In genomic region chr11:62171261-62171723, GRCh38 we compare ENCODE assay signal across 8 cellular contexts. TPM values are rescaled to one million over a fixed set of nuclear protein-coding genes. Genes with fewer than 3 reads are reported as not detected.
DNase-seq lines count a peak whose midpoint lies in the region; ATAC-seq, FAIRE-seq and TF ChIP-seq lines count a peak whose summit lies in the region.

No MANE protein-coding gene starts in this region.

- peak; percentile 10 for FAIRE-seq in frontal cortex (lab: Jason Lieb, UNC)

- H3K27ac ChIP-seq in SJSA1 (no peak overlapping the region), parathyroid adenoma (no peak overlapping the region)

- TF ChIP-seq CTCF in parathyroid adenoma (IDR thresholded peaks at IDR 0.05) (peak; percentile 50), type B pancreatic cell (conservative IDR thresholded peaks at IDR 0.05) (peak; percentile 84)

- peaks cover 12% of the 10 kb centered on the region for H3K4me1 Mint-ChIP-seq in type B pancreatic cell (ENCODE audit: unreplicated experiment)

- H3K36me3 ChIP-seq in SJSA1, result no peaks in the 10 kb centered on the region
- H3K36me3 ChIP-seq in parathyroid adenoma (ENCODE audit: control insufficient read depth, insufficient read depth, low read length), result no peaks in the 10 kb centered on the region

- H3K27ac Mint-ChIP-seq in type B pancreatic cell, result no peak overlapping the region

- no peaks in the 10 kb centered on the region for H3K36me3 Mint-ChIP-seq in type B pancreatic cell

- DNase-seq in Daoy (ENCODE audit: low read depth) (peak; percentile 82), NAMALWA (ENCODE audit: low spot score) (peak; percentile 93), SJSA1 (ENCODE audit: low read depth in 1 of 2, low spot score in 2 of 2) (peak; percentile 60 to 72), frontal cortex (ENCODE audit: low spot score in 2 of 2) (peak in 1 of 2 donors; percentile 52), type B pancreatic cell (ENCODE audit: extremely low spot score, unreplicated experiment) (no peak)
- peak; percentile 22 to 55 (median 44) for DNase-seq in activated naive CD4-positive, alpha-beta T cell (lab: John Stamatoyannopoulos, UW)

- no peaks in the 10 kb centered on the region for H3K9me3 Mint-ChIP-seq in type B pancreatic cell

- H3K4me2 ChIP-seq in parathyroid adenoma (ENCODE audit: low read length), result no peak overlapping the region

- ATAC-seq in HG03159 (IDR thresholded peaks at IDR 0.05; ENCODE audit: unreplicated experiment), result no peak

- H3K9me3 ChIP-seq in SJSA1 (replicated peaks) (no peaks in the 10 kb centered on the region), parathyroid adenoma (ENCODE audit: control insufficient read depth, low read length) (no peaks in the 10 kb centered on the region)

- H3K4me1 ChIP-seq in SJSA1 (replicated peaks) (no peaks in the 10 kb centered on the region), parathyroid adenoma (no peaks in the 10 kb centered on the region)

- no peaks in the 10 kb centered on the region for H3K79me2 ChIP-seq in parathyroid adenoma

- no peak overlapping the region for H3K9ac ChIP-seq in parathyroid adenoma

- H3K4me3 Mint-ChIP-seq in type B pancreatic cell, result peak overlapping the region; percentile 10

- H3K27me3 ChIP-seq in SJSA1 (replicated peaks) (peaks cover 78% of the 10 kb centered on the region), parathyroid adenoma (ENCODE audit: control insufficient read depth, insufficient read depth, low read length) (no peaks in the 10 kb centered on the region)

- H3K4me3 ChIP-seq in SJSA1 (no peak overlapping the region), parathyroid adenoma (ENCODE audit: low read depth, low read length) (no peak overlapping the region)

- peaks cover 45% of the 10 kb centered on the region for H3K27me3 Mint-ChIP-seq in type B pancreatic cell

- H2AFZ ChIP-seq in parathyroid adenoma, result peak overlapping the region; percentile 16

RNA-seq across cellular contexts. Expression of gene SCGB1D1, which starts 18.7 kb away (rescaled TPM):
- not detected in 2 replicates for total RNA-seq in Daoy (2014; rRNA removed; shearing (Covaris generic))
- not detected in 2 replicates for total RNA-seq in SJSA1 (2014; rRNA removed; shearing (Covaris generic))
- not detected for total RNA-seq in frontal cortex
- total RNA-seq in type B pancreatic cell (ENCODE audit: low replicate concordance), result not detected in 2 replicates

RNA-seq across cellular contexts. Expression of gene SCGB2A1, which starts 37.2 kb away (rescaled TPM):
- not detected in 2 replicates for total RNA-seq in Daoy (2014; rRNA removed; shearing (Covaris generic))
- not detected in 2 replicates for total RNA-seq in SJSA1 (2014; rRNA removed; shearing (Covaris generic))
- total RNA-seq in frontal cortex (not detected), type B pancreatic cell (ENCODE audit: low replicate concordance) (not detected in 2 replicates)

RNA-seq across cellular contexts. Expression of gene INCENP, which starts 47.5 kb away (rescaled TPM):
- 57.0 and 76.3 TPM in 2 replicates for total RNA-seq in Daoy (2014; rRNA removed; shearing (Covaris generic))
- 52.9 and 102 TPM in 2 replicates for total RNA-seq in SJSA1 (2014; rRNA removed; shearing (Covaris generic))
- 22.0 TPM for total RNA-seq in frontal cortex
- total RNA-seq in type B pancreatic cell (ENCODE audit: low replicate concordance), result 38.8 and 96.7 TPM in 2 replicates
